In the genomic region with DNA sequence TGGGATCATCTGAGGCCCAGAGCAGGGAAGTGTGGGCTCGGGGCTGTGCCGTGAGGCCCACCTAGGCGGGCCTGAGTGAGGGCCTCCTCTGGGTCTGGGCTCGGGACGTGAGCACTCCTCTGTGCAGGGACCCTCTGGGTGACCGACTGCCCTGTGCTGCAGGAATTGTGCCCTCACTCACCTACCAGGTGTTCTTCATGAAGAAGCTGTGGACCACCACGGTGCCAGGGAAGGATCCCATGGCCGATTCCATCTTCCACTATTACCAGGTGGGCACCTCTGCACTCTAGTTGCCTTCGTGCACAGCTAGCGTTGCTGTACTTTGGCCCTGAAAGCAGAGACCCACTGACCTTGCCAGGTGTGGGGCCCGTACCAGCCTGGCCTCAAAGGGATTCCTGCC, we compare ENCODE assay signal across 1 cellular context.
TF ChIP-seq lines count a peak whose summit lies in the region.

No MANE protein-coding gene starts in this region.

TF ChIP-seq in SK-N-SH treated with all-trans-retinoic acid at 6 μM for 48 hours, 23 proteins besides CTCF, POLR2A, EP300 and RAD21 (continued from another document):
- TF ChIP-seq, protein P1, sequence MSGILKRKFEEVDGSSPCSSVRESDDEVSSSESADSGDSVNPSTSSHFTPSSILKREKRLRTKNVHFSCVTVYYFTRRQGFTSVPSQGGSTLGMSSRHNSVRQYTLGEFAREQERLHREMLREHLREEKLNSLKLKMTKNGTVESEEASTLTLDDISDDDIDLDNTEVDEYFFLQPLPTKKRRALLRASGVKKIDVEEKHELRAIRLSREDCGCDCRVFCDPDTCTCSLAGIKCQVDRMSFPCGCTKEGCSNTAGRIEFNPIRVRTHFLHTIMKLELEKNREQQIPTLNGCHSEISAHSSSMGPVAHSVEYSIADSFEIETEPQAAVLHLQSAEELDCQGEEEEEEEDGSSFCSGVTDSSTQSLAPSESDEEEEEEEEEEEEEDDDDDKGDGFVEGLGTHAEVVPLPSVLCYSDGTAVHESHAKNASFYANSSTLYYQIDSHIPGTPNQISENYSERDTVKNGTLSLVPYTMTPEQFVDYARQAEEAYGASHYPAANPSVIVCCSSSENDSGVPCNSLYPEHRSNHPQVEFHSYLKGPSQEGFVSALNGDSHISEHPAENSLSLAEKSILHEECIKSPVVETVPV (CRISPR knock-in tag; IDR thresholded peaks at IDR 0.05): no peak
- TF ChIP-seq TCF4 (CRISPR knock-in tag; IDR thresholded peaks at IDR 0.05; ENCODE audit: borderline replicate concordance): no peak
- TF ChIP-seq TOX (CRISPR knock-in tag; IDR thresholded peaks at IDR 0.05; ENCODE audit: borderline replicate concordance): no peak
- TF ChIP-seq RARB (CRISPR knock-in tag; IDR thresholded peaks at IDR 0.05): no peak
- no peak for TF ChIP-seq POU6F1 (CRISPR knock-in tag; IDR thresholded peaks at IDR 0.05; ENCODE audit: borderline replicate concordance, low read depth)
- TF ChIP-seq ZFP30 (CRISPR knock-in tag; IDR thresholded peaks at IDR 0.05): no peak
- no peak for TF ChIP-seq OSR1 (CRISPR knock-in tag; IDR thresholded peaks at IDR 0.05)
- no peak for TF ChIP-seq ZNF8 (CRISPR knock-in tag; IDR thresholded peaks at IDR 0.05)
- no peak for TF ChIP-seq PPARA (CRISPR knock-in tag; IDR thresholded peaks at IDR 0.05; ENCODE audit: borderline replicate concordance)
